In the genomic region with DNA sequence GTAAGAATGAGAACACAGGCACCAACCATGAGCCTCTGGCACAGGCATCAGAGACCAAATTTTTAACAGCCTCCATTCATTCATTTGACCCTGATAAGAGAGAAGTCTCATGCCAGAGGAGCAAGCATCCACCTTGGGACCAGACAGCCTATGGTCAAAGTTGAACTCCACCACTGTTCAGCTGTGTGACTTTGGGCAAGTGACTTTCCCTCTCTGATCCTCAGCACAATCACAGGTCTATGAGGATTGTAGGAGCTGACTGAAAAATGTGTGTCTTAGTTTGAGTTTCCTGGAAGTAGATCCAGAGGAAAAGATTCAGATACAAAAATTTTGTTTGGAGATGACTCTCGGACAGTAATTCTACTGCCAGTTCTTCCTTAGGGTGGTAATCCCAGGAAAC, we compare ENCODE assay signal across 6 cellular contexts.
"Had no signal": no experiment of that assay in that cellular context is flagged by ENCODE, and none has a peak within 500 bp of the region (broad histone marks: within the 10 kb centered on the region; RNA-seq: fewer than 3 reads in every experiment).

No MANE protein-coding gene starts in this region.

- DNase-seq: IMR-90, KBM-7, KG1 had no signal

- H3K4me2 ChIP-seq: KMS-11 had no signal

- H3K9ac ChIP-seq: KMS-11 had no signal

- H3K27ac ChIP-seq: HL-60, KMS-11 had no signal

- FAIRE-seq: HTR-8/SVneo had no signal
